19 cellular contexts compared by ENCODE assay signal in genomic region chr16:53768167-53768566, GRCh38.
DNase-seq lines count a peak whose midpoint lies in the region; TF ChIP-seq lines count a peak whose summit lies in the region.
"Had no signal": no experiment of that assay in that cellular context is flagged by ENCODE, and none has a peak within 500 bp of the region (broad histone marks: within the 10 kb centered on the region; RNA-seq: fewer than 3 reads in every experiment).

No MANE protein-coding gene starts in this region.

- DNase-seq in HFF-Myc (ENCODE audit: extremely low read depth, low read depth) (peak; percentile 39), brain microvascular endothelial cell (no peak), ACHN (no peak), endothelial cell (ENCODE audit: low spot score) (no peak), GOT3 (lab: John Stamatoyannopoulos, UW) (no peak)
- DNase-seq in activated CD4-positive, alpha-beta T cell treated with anti-CD3 and anti-CD28 coated beads, Interleukin-2, amount 50 U/mL, for 48 hours, result no peak
- DNase-seq: activated CD8-positive, alpha-beta memory T cell treated with anti-CD3 and anti-CD28 coated beads for 24 hours; activated gamma-delta T cell; DMS153; NCI-H1694; NCI-H446; WERI-Rb-1 had no signal

- H3K9me3 Mint-ChIP-seq in endothelial cell (ENCODE audit: unreplicated experiment), result no peaks in the 10 kb centered on the region
- H3K9me3 Mint-ChIP-seq: dendritic cell treated with granulocyte-macrophage colony-stimulating factor and Interleukin-4, amounts not matched to agents 40 ng/mL and 50 ng/mL, for 4 days; stimulated activated naive CD8-positive, alpha-beta T cell treated with anti-CD3 and anti-CD28 coated beads, Interleukin-15, Interleukin-2, amounts not matched to agents 100 ng/mL and 50 ng/mL, for 24 hours had no signal

- 90 to 100% methylated on average over 4 of the region's 4 CpGs for WGBS in mesodermal cell (ENCODE audit: insufficient coverage in 2 of 2), 2 experiments

- H3K4me1 Mint-ChIP-seq in endothelial cell (ENCODE audit: unreplicated experiment), result peaks cover 3% of the 10 kb centered on the region

- peaks cover 52% of the 10 kb centered on the region for H3K79me2 ChIP-seq in ACC112 (ENCODE audit: control insufficient read depth, insufficient read depth, low read length, unreplicated experiment)

- in situ Hi-C loops in brain microvascular endothelial cell (cut with HindIII; ENCODE audit: low pct_ligation_motif_present, low sequenced_read_pairs), result no loop called here
- in situ Hi-C loops in ACHN (cut with HindIII; ENCODE audit: low pct_ligation_motif_present, low pct_unique_long_range_greater_than_20kb, low sequenced_read_pairs), result no loop called here

- H3K4me1 ChIP-seq in ACC112 (ENCODE audit: control insufficient read depth, insufficient read depth, low read length, unreplicated experiment) (peaks cover 66% of the 10 kb centered on the region), mesodermal cell (ENCODE audit: control insufficient read depth, insufficient read depth, low read length, poor library complexity, severe bottlenecking) (peaks cover 45% of the 10 kb centered on the region)
- H3K4me1 ChIP-seq: prostate gland had no signal

- TF ChIP-seq CTCF in HFF-Myc (IDR thresholded peaks at IDR 0.05; ENCODE audit: low read depth, low read length, missing control alignments), result no peak
- TF ChIP-seq CTCF in brain microvascular endothelial cell (IDR thresholded peaks at IDR 0.05; ENCODE audit: low read depth, low read length, missing control alignments), result no peak
- TF ChIP-seq CTCF in endothelial cell (IDR thresholded peaks at IDR 0.05; ENCODE audit: unreplicated experiment), result no peak

- H3K36me3 ChIP-seq in ACC112 (ENCODE audit: insufficient read depth, low read length), result no peaks in the 10 kb centered on the region
- no peaks in the 10 kb centered on the region for H3K36me3 ChIP-seq in brain microvascular endothelial cell (replicated peaks)
- no peaks in the 10 kb centered on the region for H3K36me3 ChIP-seq in mesodermal cell (ENCODE audit: control insufficient read depth, insufficient read depth, low read length)
- H3K36me3 ChIP-seq: ascending aorta, BLaER1, prostate gland, WERI-Rb-1 had no signal

- H2AFZ ChIP-seq in ACC112 (ENCODE audit: low read length, unreplicated experiment), result no peak overlapping the region

- H3K27ac Mint-ChIP-seq in endothelial cell (ENCODE audit: unreplicated experiment), result no peak overlapping the region
- H3K27ac Mint-ChIP-seq: dendritic cell treated with granulocyte-macrophage colony-stimulating factor and Interleukin-4, amounts not matched to agents 40 ng/mL and 50 ng/mL, for 4 days; stimulated activated naive CD8-positive, alpha-beta T cell treated with anti-CD3 and anti-CD28 coated beads, Interleukin-15, Interleukin-2, amounts not matched to agents 100 ng/mL and 50 ng/mL, for 24 hours had no signal

- H3K4me3 Mint-ChIP-seq in endothelial cell (ENCODE audit: unreplicated experiment), result no peak overlapping the region
- H3K4me3 Mint-ChIP-seq: dendritic cell treated with granulocyte-macrophage colony-stimulating factor and Interleukin-4, amounts not matched to agents 40 ng/mL and 50 ng/mL, for 4 days; stimulated activated naive CD8-positive, alpha-beta T cell treated with anti-CD3 and anti-CD28 coated beads, Interleukin-15, Interleukin-2, amounts not matched to agents 100 ng/mL and 50 ng/mL, for 24 hours had no signal

- H3K4me3 ChIP-seq in ACC112 (ENCODE audit: low read depth, low read length) (peak overlapping the region; percentile 52), HFF-Myc (replicated peaks; ENCODE audit: low read depth, low read length) (no peak overlapping the region), brain microvascular endothelial cell (ENCODE audit: low read depth, low read length) (no peak overlapping the region), mesodermal cell (ENCODE audit: extremely low read depth, insufficient read depth, low read length, poor library complexity, severe bottlenecking) (no peak overlapping the region)
- H3K4me3 ChIP-seq: ascending aorta, BLaER1, prostate gland had no signal

- peaks cover 1% of the 10 kb centered on the region for H3K27me3 Mint-ChIP-seq in endothelial cell (ENCODE audit: unreplicated experiment)
- H3K27me3 Mint-ChIP-seq: dendritic cell treated with granulocyte-macrophage colony-stimulating factor and Interleukin-4, amounts not matched to agents 40 ng/mL and 50 ng/mL, for 4 days; stimulated activated naive CD8-positive, alpha-beta T cell treated with anti-CD3 and anti-CD28 coated beads, Interleukin-15, Interleukin-2, amounts not matched to agents 100 ng/mL and 50 ng/mL, for 24 hours had no signal

- H3K36me3 Mint-ChIP-seq in endothelial cell (ENCODE audit: low read depth, unreplicated experiment), result no peaks in the 10 kb centered on the region

- no peaks in the 10 kb centered on the region for H3K27me3 ChIP-seq in ACC112 (ENCODE audit: insufficient read depth, low read length)
- H3K27me3 ChIP-seq in brain microvascular endothelial cell (replicated peaks), result no peaks in the 10 kb centered on the region
- H3K27me3 ChIP-seq: ascending aorta, BLaER1 had no signal

- H3K9me3 ChIP-seq in mesodermal cell (ENCODE audit: control insufficient read depth, low read length), result no peaks in the 10 kb centered on the region
- H3K9me3 ChIP-seq: ascending aorta, BLaER1, prostate gland had no signal

- H3K27ac ChIP-seq in ACC112 (ENCODE audit: low read depth, low read length), result peak overlapping the region; percentile 97
- H3K27ac ChIP-seq in brain microvascular endothelial cell, result peak overlapping the region; percentile 84
- peak overlapping the region; percentile 54 for H3K27ac ChIP-seq in mesodermal cell (ENCODE audit: low read depth, low read length, severe bottlenecking)
- H3K27ac ChIP-seq: ascending aorta, BLaER1, prostate gland, WERI-Rb-1 had no signal
